In genomic region chr2:65031341-65032015, GRCh38 we compare ENCODE assay signal across 7 cellular contexts. TPM values are rescaled to one million over a fixed set of nuclear protein-coding genes. Genes with fewer than 3 reads are reported as not detected.
A peak's percentile ranks its signal among the peaks of the same experiment; 100 is the strongest.
DNase-seq lines count a peak whose midpoint lies in the region; ATAC-seq lines count a peak whose summit lies in the region.

No MANE protein-coding gene starts in this region.

- no peak overlapping the region for H3K23ac ChIP-seq in trophoblast cell (ENCODE audit: low read length)

- no peaks in the 10 kb centered on the region for H3K79me2 ChIP-seq in trophoblast cell (ENCODE audit: control insufficient read depth, insufficient read depth, low read length, poor library complexity)

- no peak overlapping the region for H3K4ac ChIP-seq in trophoblast cell (ENCODE audit: low read depth, low read length)

- no peaks in the 10 kb centered on the region for H3K9me3 ChIP-seq in mucosa of rectum (ENCODE audit: control insufficient read depth in 2 of 2, low read length in 2 of 2)
- H3K9me3 ChIP-seq in trophoblast cell (ENCODE audit: insufficient read depth, low read depth, low read length) = no peaks in the 10 kb centered on the region

- no peak overlapping the region for H2BK12ac ChIP-seq in trophoblast cell (ENCODE audit: low read length)

- H3K4me3 Mint-ChIP-seq in T-helper 1 cell treated with Interleukin-12 subunit alpha and Interleukin-12 subunit beta and Interleukin-4 antibody, amounts not matched to agents 30 μg/mL and 1 μg/mL, for 36 hours = peak overlapping the region; percentile 8

- no peak overlapping the region for H3K14ac ChIP-seq in trophoblast cell (ENCODE audit: low read length)

- no peak overlapping the region for H4K12ac ChIP-seq in trophoblast cell (ENCODE audit: low read depth, low read length)

- in situ Hi-C loops in KBM-7 (cut with MboI; ENCODE audit: low pct_unique_long_range_greater_than_20kb, low sequenced_read_pairs) = loop anchor here (10.0 to 25.0 kb wide), 3 partner anchors 117 to 694 kb away; no protein-coding TSS in a partner anchor

- no peak overlapping the region for H2AK5ac ChIP-seq in trophoblast cell (ENCODE audit: low read length)

- H3K27me3 ChIP-seq in mucosa of rectum (ENCODE audit: control insufficient read depth in 2 of 2, insufficient read depth in 2 of 2, low read length in 2 of 2) (no peaks in the 10 kb centered on the region), trophoblast cell (ENCODE audit: insufficient read depth, low read length) (no peaks in the 10 kb centered on the region)

- no peak overlapping the region for H3K4me2 ChIP-seq in trophoblast cell (ENCODE audit: low read length)

- DNase-seq in KBM-7 (peak; percentile 42), H4 (ENCODE audit: low spot score) (no peak), trophoblast cell (no peak)

- H3K36me3 ChIP-seq in mucosa of rectum (ENCODE audit: control insufficient read depth in 2 of 2, insufficient read depth in 2 of 2, low read length in 2 of 2) (no peaks in the 10 kb centered on the region), trophoblast cell (ENCODE audit: control insufficient read depth in 1 of 2, insufficient read depth in 2 of 2, low read length in 2 of 2) (no peaks in the 10 kb centered on the region)

- peaks cover 18% of the 10 kb centered on the region for H3K4me1 Mint-ChIP-seq in T-helper 1 cell treated with Interleukin-12 subunit alpha and Interleukin-12 subunit beta and Interleukin-4 antibody, amounts not matched to agents 30 μg/mL and 1 μg/mL, for 36 hours (ENCODE audit: low read depth)

- ATAC-seq in GM18909 (IDR thresholded peaks at IDR 0.05; ENCODE audit: poor library complexity, unreplicated experiment) (peak; percentile 41), HG02763 (IDR thresholded peaks at IDR 0.05; ENCODE audit: unreplicated experiment) (no peak)

- no peak overlapping the region for H3K18ac ChIP-seq in trophoblast cell (ENCODE audit: low read length)

- H3K9ac ChIP-seq in mucosa of rectum (ENCODE audit: low read depth in 1 of 2, low read length in 2 of 2) = peak overlapping the region; percentile 45 to 57
- no peak overlapping the region for H3K9ac ChIP-seq in trophoblast cell (ENCODE audit: low read length)

- H2BK120ac ChIP-seq in trophoblast cell (ENCODE audit: insufficient read depth, low read length, poor library complexity) = no peak overlapping the region

- H3K9me3 Mint-ChIP-seq in T-helper 1 cell treated with Interleukin-12 subunit alpha and Interleukin-12 subunit beta and Interleukin-4 antibody, amounts not matched to agents 30 μg/mL and 1 μg/mL, for 36 hours = no peaks in the 10 kb centered on the region

- no CpG with 5 or more reads among the region's 8 CpGs for WGBS in trophoblast cell (ENCODE audit: extremely low coverage, insufficient coverage, insufficient read length)

- H3K4me1 ChIP-seq in mucosa of rectum (ENCODE audit: control insufficient read depth in 2 of 2, insufficient read depth in 2 of 2, low read length in 2 of 2) = peaks cover 22 to 29% of the 10 kb centered on the region in 2 donors
- H3K4me1 ChIP-seq in trophoblast cell (ENCODE audit: control insufficient read depth in 1 of 2, insufficient read depth in 2 of 2, low read length in 2 of 2) = no peaks in the 10 kb centered on the region

- H4K91ac ChIP-seq in trophoblast cell (ENCODE audit: low read depth, low read length) = no peak overlapping the region

- peak overlapping the region; percentile 33 to 69 for H3K4me3 ChIP-seq in mucosa of rectum (ENCODE audit: low read length in 2 of 2)
- no peak overlapping the region for H3K4me3 ChIP-seq in trophoblast cell (ENCODE audit: low read depth, low read length)

- no peak overlapping the region for H2BK5ac ChIP-seq in trophoblast cell (ENCODE audit: low read depth, low read length, poor library complexity)

- peak overlapping the region; percentile 14 for H3K27ac Mint-ChIP-seq in T-helper 1 cell treated with Interleukin-12 subunit alpha and Interleukin-12 subunit beta and Interleukin-4 antibody, amounts not matched to agents 30 μg/mL and 1 μg/mL, for 36 hours

- no peak overlapping the region for H4K8ac ChIP-seq in trophoblast cell (ENCODE audit: low read depth, low read length)

- no peak overlapping the region for H2AFZ ChIP-seq in trophoblast cell (ENCODE audit: insufficient read depth, low read length, poor library complexity)

- no peaks in the 10 kb centered on the region for H3K27me3 Mint-ChIP-seq in T-helper 1 cell treated with Interleukin-12 subunit alpha and Interleukin-12 subunit beta and Interleukin-4 antibody, amounts not matched to agents 30 μg/mL and 1 μg/mL, for 36 hours (ENCODE audit: low read depth)

- no peaks in the 10 kb centered on the region for H3K36me3 Mint-ChIP-seq in T-helper 1 cell treated with Interleukin-12 subunit alpha and Interleukin-12 subunit beta and Interleukin-4 antibody, amounts not matched to agents 30 μg/mL and 1 μg/mL, for 36 hours (ENCODE audit: low read depth)

- H3K79me1 ChIP-seq in trophoblast cell (ENCODE audit: low read length) = no peaks in the 10 kb centered on the region

- H3K27ac ChIP-seq in mucosa of rectum (ENCODE audit: low read depth in 2 of 2, low read length in 2 of 2) (peak overlapping the region; percentile 86 to 90), trophoblast cell (ENCODE audit: low read depth, low read length) (no peak overlapping the region)

RNA-seq across cellular contexts. Expression of gene CEP68, which starts 24.7 kb away (rescaled TPM):
- 5.4 and 6.1 TPM in 2 replicates for total RNA-seq in H4 (2014; rRNA removed; shearing (Covaris generic))
- 6.0 and 6.3 TPM in 2 replicates for polyA plus RNA-seq in trophoblast cell (2013)

RNA-seq across cellular contexts. Expression of gene SLC1A4, which starts 42.3 kb away (rescaled TPM):
- 27.0 and 30.1 TPM in 2 replicates for total RNA-seq in H4 (2014; rRNA removed; shearing (Covaris generic))
- polyA plus RNA-seq in trophoblast cell (2013) = 0.50 and 0.81 TPM in 2 replicates
